10 cellular contexts compared by ENCODE assay signal in genomic region chr3:56921573-56922571, GRCh38.
DNase-seq lines count a peak whose midpoint lies in the region; ATAC-seq, FAIRE-seq and TF ChIP-seq lines count a peak whose summit lies in the region.
"Had no signal": no experiment of that assay in that cellular context is flagged by ENCODE, and none has a peak within 500 bp of the region (broad histone marks: within the 10 kb centered on the region; RNA-seq: fewer than 3 reads in every experiment).

No MANE protein-coding gene starts in this region.

- H3K9me3 ChIP-seq in AG04450 (ENCODE audit: control insufficient read depth, insufficient read depth, low read length) = no peaks in the 10 kb centered on the region
- no peaks in the 10 kb centered on the region for H3K9me3 ChIP-seq in ascending aorta
- no peaks in the 10 kb centered on the region for H3K9me3 ChIP-seq in muscle layer of duodenum (ENCODE audit: control insufficient read depth in 1 of 2, low read length in 2 of 2)

- H3K27ac ChIP-seq in AG04450 (ENCODE audit: low read depth, low read length) (no peak overlapping the region), ascending aorta (peak overlapping the region; percentile 62 to 69), muscle layer of duodenum (ENCODE audit: low read length) (peak overlapping the region; percentile 42)

- H3K4me3 ChIP-seq in AG04450 (ENCODE audit: low read depth, low read length) (no peak overlapping the region), ascending aorta (peak overlapping the region; percentile 41 to 55), muscle layer of duodenum (ENCODE audit: low read depth in 1 of 2, low read length in 2 of 2) (peak overlapping the region in 1 of 2 donors; percentile 39)

- FAIRE-seq in frontal cortex (lab: Jason Lieb, UNC) = no peak
- FAIRE-seq: H54 had no signal

- CTCF ChIA-PET in AG04450 (lab: Charles Lee) = interaction anchor here (1.4 kb wide), 1 partner anchor 67 kb away, joined by 4 read pairs; no protein-coding TSS in a partner anchor

- H3K36me3 ChIP-seq in ascending aorta (no peaks in the 10 kb centered on the region), muscle layer of duodenum (ENCODE audit: control insufficient read depth in 1 of 2, insufficient read depth in 2 of 2, low read length in 2 of 2) (no peaks in the 10 kb centered on the region)

- TF ChIP-seq CTCF in AG04450 (IDR thresholded peaks at IDR 0.05; ENCODE audit: low read depth, low read length) (no peak), ascending aorta (IDR thresholded peaks at IDR 0.05) (no peak)

- peak; percentile 11 for DNase-seq in AG04450 (ENCODE audit: low read depth, low spot score)
- no peak for DNase-seq in ascending aorta (ENCODE audit: low spot score in 2 of 2)
- DNase-seq in NCI-H69 (lab: John Stamatoyannopoulos, UW) = no peak
- no peak for DNase-seq in frontal cortex (ENCODE audit: low spot score in 2 of 2)
- no peak for DNase-seq in NCI-H1694 (lab: John Stamatoyannopoulos, UW)
- DNase-seq: DMS53 had no signal

- H3K4me1 ChIP-seq in ascending aorta (peaks cover 3 to 14% of the 10 kb centered on the region in 2 donors), muscle layer of duodenum (ENCODE audit: control insufficient read depth in 1 of 2, insufficient read depth in 2 of 2, low read length in 2 of 2) (peaks cover 10 to 36% of the 10 kb centered on the region in 2 donors)

- H3K27me3 ChIP-seq in AG04450 (ENCODE audit: control insufficient read depth, insufficient read depth, low read length) (peaks cover 11% of the 10 kb centered on the region), ascending aorta (no peaks in the 10 kb centered on the region), muscle layer of duodenum (ENCODE audit: low read depth, low read length) (no peaks in the 10 kb centered on the region)

- POLR2A ChIA-PET in AG04450 (lab: Yijun Ruan, JAX) = no interaction called here

- intact Hi-C loops in ascending aorta (cut with DNase I) = no loop called here

- ATAC-seq in HG03432 (IDR thresholded peaks at IDR 0.05; ENCODE audit: unreplicated experiment) (peak; percentile 25), GM21529 (IDR thresholded peaks at IDR 0.05; ENCODE audit: unreplicated experiment) (no peak)
